Comparison of ENCODE assay signal across 8 cellular contexts in genomic region chr1:93446837-93447451, GRCh38. TPM values are rescaled to one million over a fixed set of nuclear protein-coding genes. Genes with fewer than 3 reads are reported as not detected.
DNase-seq lines count a peak whose midpoint lies in the region; ATAC-seq and TF ChIP-seq lines count a peak whose summit lies in the region.

No MANE protein-coding gene starts in this region.

- H3K4me1 ChIP-seq in CD8-positive, alpha-beta T cell (ENCODE audit: insufficient read depth, low read length), result peaks cover 20% of the 10 kb centered on the region
- no peaks in the 10 kb centered on the region for H3K4me1 ChIP-seq in esophagus (ENCODE audit: control insufficient read depth in 2 of 2, insufficient read depth in 2 of 2, low read length in 1 of 2)

- H3K36me3 Mint-ChIP-seq in CD8-positive, alpha-beta T cell, result no peaks in the 10 kb centered on the region
- H3K36me3 Mint-ChIP-seq in natural killer cell, result no peaks in the 10 kb centered on the region

- no peaks in the 10 kb centered on the region for H3K36me3 ChIP-seq in CD8-positive, alpha-beta T cell (ENCODE audit: insufficient read depth, low read length)
- no peaks in the 10 kb centered on the region for H3K36me3 ChIP-seq in SU-DHL-6 (ENCODE audit: low read length)
- H3K36me3 ChIP-seq in esophagus (ENCODE audit: control insufficient read depth in 2 of 2, insufficient read depth in 2 of 2, low read length in 1 of 2), result no peaks in the 10 kb centered on the region

- 20 to 25% methylated on average over 16 of the region's 16 CpGs for WGBS in esophagus, 2 donors

- no peaks in the 10 kb centered on the region for H3K9me3 Mint-ChIP-seq in CD8-positive, alpha-beta T cell
- H3K9me3 Mint-ChIP-seq in natural killer cell, result no peaks in the 10 kb centered on the region

- peak in 1 of 7 experiments; percentile 18 for DNase-seq in CD8-positive, alpha-beta T cell
- DNase-seq in LoVo (ENCODE audit: low spot score) (peak; percentile 32), natural killer cell (no peak), activated gamma-delta T cell treated with Interleukin-2 at 50 U/mL for 16 hours (no peak)

- no peaks in the 10 kb centered on the region for H3K79me2 ChIP-seq in SU-DHL-6 (ENCODE audit: insufficient read depth, low read length)

- peaks cover 17% of the 10 kb centered on the region for H3K4me1 Mint-ChIP-seq in CD8-positive, alpha-beta T cell (ENCODE audit: low read depth)
- H3K4me1 Mint-ChIP-seq in natural killer cell, result peaks cover 18 to 24% of the 10 kb centered on the region in 2 donors

- H3K4me3 Mint-ChIP-seq in CD8-positive, alpha-beta T cell, result peak overlapping the region; percentile 84
- H3K4me3 Mint-ChIP-seq in natural killer cell, result peak overlapping the region; percentile 90

- CTCF ChIA-PET in CD8-positive, alpha-beta T cell (lab: Charles Lee), result interaction anchor here (0.9 to 1.4 kb wide), 5 partner anchors 8 to 399 kb away, joined by 3 to 5 read pairs (median 4); no protein-coding TSS in a partner anchor

- peaks cover 11% of the 10 kb centered on the region for H3F3A ChIP-seq in SU-DHL-6 (ENCODE audit: insufficient read depth)

- H2AFZ ChIP-seq in SU-DHL-6 (ENCODE audit: low read depth, low read length, severe bottlenecking), result peak overlapping the region; percentile 99

- no peak for ATAC-seq in CD8-positive, alpha-beta T cell
- ATAC-seq in natural killer cell, result no peak
- ATAC-seq in HG03469 (IDR thresholded peaks at IDR 0.05; ENCODE audit: unreplicated experiment), result no peak
- ATAC-seq in GM18517 (IDR thresholded peaks at IDR 0.05; ENCODE audit: unreplicated experiment), result no peak

- no peak overlapping the region for H3K27ac ChIP-seq in CD8-positive, alpha-beta T cell (ENCODE audit: low read depth, low read length)
- H3K27ac ChIP-seq in SU-DHL-6 (ENCODE audit: low read depth, low read length) (no peak overlapping the region), esophagus (ENCODE audit: low read depth in 2 of 2, low read length in 1 of 2) (peak overlapping the region; percentile 94 to 96)

- peaks cover 40% of the 10 kb centered on the region for H3K27me3 Mint-ChIP-seq in CD8-positive, alpha-beta T cell (ENCODE audit: low read depth)
- H3K27me3 Mint-ChIP-seq in natural killer cell (ENCODE audit: low read depth in 2 of 2), result peaks cover 42 to 50% of the 10 kb centered on the region in 2 donors

- POLR2A ChIA-PET in CD8-positive, alpha-beta T cell (lab: Charles Lee), result interaction anchor here (0.8 to 1.0 kb wide), 2 partner anchors 101 to 485 kb away, joined by 3 read pairs; partner anchors contain the start of gene DR1

- peak overlapping the region; percentile 85 for H3K4me2 ChIP-seq in SU-DHL-6 (ENCODE audit: low read depth, low read length, poor library complexity, severe bottlenecking)

- H3K27ac Mint-ChIP-seq in CD8-positive, alpha-beta T cell, result no peak overlapping the region
- no peak overlapping the region for H3K27ac Mint-ChIP-seq in natural killer cell

- no peaks in the 10 kb centered on the region for H4K20me1 ChIP-seq in SU-DHL-6 (ENCODE audit: low read depth, low read length)

- peak overlapping the region; percentile 73 for H3K9ac ChIP-seq in SU-DHL-6 (ENCODE audit: low read length)

- H3K27me3 ChIP-seq in CD8-positive, alpha-beta T cell (ENCODE audit: insufficient read depth, low read length), result peaks cover 18% of the 10 kb centered on the region
- H3K27me3 ChIP-seq in SU-DHL-6 (ENCODE audit: low read length) (no peaks in the 10 kb centered on the region), esophagus (ENCODE audit: control insufficient read depth in 1 of 2, insufficient read depth in 2 of 2, low read length in 2 of 2) (no peaks in the 10 kb centered on the region)

- H3K4me3 ChIP-seq in CD8-positive, alpha-beta T cell (ENCODE audit: low read depth, low read length), result no peak overlapping the region
- H3K4me3 ChIP-seq in SU-DHL-6 (ENCODE audit: insufficient read depth, low read length, poor library complexity, severe bottlenecking) (peak overlapping the region; percentile 89), esophagus (ENCODE audit: low read depth in 1 of 2, low read length in 2 of 2) (peak overlapping the region; percentile 22 to 60)

- H3K9me2 ChIP-seq in SU-DHL-6 (replicated peaks; ENCODE audit: insufficient read depth, low read length), result no peaks in the 10 kb centered on the region

- no peaks in the 10 kb centered on the region for H3K9me3 ChIP-seq in CD8-positive, alpha-beta T cell (ENCODE audit: low read length)
- H3K9me3 ChIP-seq in SU-DHL-6 (ENCODE audit: insufficient read depth, low read length) (no peaks in the 10 kb centered on the region), esophagus (ENCODE audit: control insufficient read depth in 2 of 2, insufficient read depth in 1 of 2, low read depth in 1 of 2, low read length in 1 of 2) (no peaks in the 10 kb centered on the region)

- no peak for TF ChIP-seq CTCF in CD8-positive, alpha-beta T cell (IDR thresholded peaks at IDR 0.05)
- TF ChIP-seq CTCF in SU-DHL-6 (IDR thresholded peaks at IDR 0.05; ENCODE audit: insufficient read depth, low read length, poor library complexity, severe bottlenecking) (no peak), natural killer cell (IDR thresholded peaks at IDR 0.05) (no peak)

- intact Hi-C loops in CD8-positive, alpha-beta T cell (cut with DNase I, micrococcal nuclease), result loop anchor here in 1 of 2 experiments (5.0 to 10.0 kb wide), 3 partner anchors 100 to 362 kb away; partner anchors contain the start of gene DR1
- intact Hi-C loops in natural killer cell (cut with micrococcal nuclease), result loop anchor here (10.0 kb wide), 1 partner anchor 142 kb away; no protein-coding TSS in a partner anchor

RNA-seq across cellular contexts. Expression of gene FNBP1L, which starts 1.0 kb away (rescaled TPM):
- under 1 TPM; 0.31 to 0.35 TPM for total RNA-seq in CD8-positive, alpha-beta T cell
- polyA plus RNA-seq in esophagus, result 1 to 10 TPM; 4.7 to 7.9 TPM
- 1 to 10 TPM in 1 of 3 donors, under 1 TPM in 2; 0.33 to 6.7 (median 0.84) TPM for total RNA-seq in natural killer cell

Comparison
In these comparisons a context has a peak if more than half of its experiments do, and no peak if none do; other contexts are left out.
1. H3K27ac ChIP-seq: peak in esophagus (2 of 2); none in CD8-positive, alpha-beta T cell (single experiment) and SU-DHL-6 (single experiment).